In genomic region chr4:49149006-49149975, GRCh38 we compare ENCODE assay signal across 8 cellular contexts.
A peak's percentile ranks its signal among the peaks of the same experiment; 100 is the strongest.
DNase-seq lines count a peak whose midpoint lies in the region; ATAC-seq and TF ChIP-seq lines count a peak whose summit lies in the region.
"Not testable (repeated sequence)": the region's sequence is repeated elsewhere in the genome, so short reads cannot be mapped to it uniquely, and the experiment has no call there.

No MANE protein-coding gene starts in this region.

- not testable (repeated sequence) for H3K9me3 ChIP-seq in MM.1S (replicated peaks; ENCODE audit: insufficient read depth, low read length)
- peaks cover 37% of the 10 kb centered on the region for H3K9me3 ChIP-seq in lower lobe of right lung

- H3K9ac ChIP-seq in MM.1S (ENCODE audit: low read length), result not testable (repeated sequence)

- H3K4me2 ChIP-seq in MM.1S (ENCODE audit: low read depth, low read length), result not testable (repeated sequence)

- ATAC-seq in GM18499 (IDR thresholded peaks at IDR 0.05; ENCODE audit: insufficient read depth, unreplicated experiment) (peak; percentile 65), GM21529 (IDR thresholded peaks at IDR 0.05; ENCODE audit: unreplicated experiment) (peak; percentile 71), HG03095 (IDR thresholded peaks at IDR 0.05; ENCODE audit: unreplicated experiment) (peak; percentile 75), lower lobe of right lung (peak; percentile 95 to 96)

- not testable (repeated sequence) for H4K20me1 ChIP-seq in MM.1S (ENCODE audit: insufficient read depth, low read length)

- not testable (repeated sequence) for H3K36me3 ChIP-seq in MM.1S (replicated peaks; ENCODE audit: insufficient read depth, low read length); lower lobe of right lung

- not testable (repeated sequence) for H3F3A ChIP-seq in MM.1S (ENCODE audit: insufficient read depth, low read length)

- not testable (repeated sequence) for H3K9me2 ChIP-seq in MM.1S (replicated peaks; ENCODE audit: insufficient read depth, low read length)

- H3K4me1 ChIP-seq in MM.1S (ENCODE audit: low read length); lower lobe of right lung: not testable (repeated sequence)

- not testable (repeated sequence) for H3K27me3 ChIP-seq in MM.1S (replicated peaks; ENCODE audit: insufficient read depth, low read length); lower lobe of right lung (ENCODE audit: low read depth)

- H3K4me3 ChIP-seq in MM.1S (ENCODE audit: low read length); fibroblast of villous mesenchyme (ENCODE audit: low read depth, low read length); lower lobe of right lung: not testable (repeated sequence)

- intact Hi-C loops in lower lobe of right lung (cut with DNase I), result not testable (repeated sequence)

- not testable (repeated sequence) for H2AFZ ChIP-seq in MM.1S (ENCODE audit: low read length)

- not testable (repeated sequence) for TF ChIP-seq CTCF in MM.1S (IDR thresholded peaks at IDR 0.05; ENCODE audit: low read length); fibroblast of villous mesenchyme (IDR thresholded peaks at IDR 0.05; ENCODE audit: insufficient read depth, low read depth, low read length); lower lobe of right lung (IDR thresholded peaks at IDR 0.05)

- not testable (repeated sequence) for H3K27ac ChIP-seq in MM.1S (ENCODE audit: low read length); lower lobe of right lung

- not testable (repeated sequence) for H3K79me2 ChIP-seq in MM.1S (ENCODE audit: low read length)

- peak; percentile 60 for DNase-seq in MM.1S
- peak; percentile 85 for DNase-seq in amniotic epithelial cell (ENCODE audit: low read depth)
- peak; percentile 84 for DNase-seq in fibroblast of villous mesenchyme (ENCODE audit: low read depth)
- not testable (repeated sequence) for DNase-seq in lower lobe of right lung
- peak; percentile 38 for DNase-seq in stromal cell of bone marrow (ENCODE audit: low read depth)
